Comparison of ENCODE assay signal across 25 cellular contexts in the genomic region with DNA sequence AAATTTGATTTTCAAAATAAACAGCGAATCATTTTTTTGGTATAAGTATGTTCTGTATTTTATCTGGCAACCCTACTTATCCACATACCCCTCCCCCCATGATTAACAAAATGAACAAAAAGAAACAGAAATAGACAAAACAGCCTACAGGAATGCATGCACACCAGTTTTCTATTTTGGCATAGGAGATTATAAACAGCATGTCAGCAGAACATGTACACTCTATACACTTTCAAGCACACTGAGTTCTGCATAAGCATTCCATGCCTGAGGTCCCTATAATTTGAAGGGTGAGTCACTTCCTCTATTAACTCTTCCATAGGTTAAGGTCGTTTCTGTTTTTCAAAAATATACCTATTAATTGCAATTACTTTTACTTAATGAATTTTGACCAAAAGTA. TPM values are rescaled to one million over a fixed set of nuclear protein-coding genes. Genes with fewer than 3 reads are reported as not detected.
DNase-seq lines count a peak whose midpoint lies in the region; ATAC-seq, FAIRE-seq and TF ChIP-seq lines count a peak whose summit lies in the region.
"Had no signal": no experiment of that assay in that cellular context is flagged by ENCODE, and none has a peak within 500 bp of the region (broad histone marks: within the 10 kb centered on the region; RNA-seq: fewer than 3 reads in every experiment).

No MANE protein-coding gene starts in this region.

- TF ChIP-seq CTCF in NB4 (IDR thresholded peaks at IDR 0.05; ENCODE audit: low read depth, low read length) (no peak), K562 (IDR thresholded peaks at IDR 0.05 in 2 of 3, conservative IDR thresholded peaks at IDR 0.05 in 1 of 3; ENCODE audit: insufficient read depth in 2 of 3, low read depth in 1 of 3, low read length in 3 of 3) (no peak), left lung (IDR thresholded peaks at IDR 0.05) (no peak)

- TF ChIP-seq POLR2A in NB4 (IDR thresholded peaks at IDR 0.05; ENCODE audit: extremely low read depth, insufficient read length) (no peak), K562 (conservative IDR thresholded peaks at IDR 0.05) (no peak)

- H4K20me1 ChIP-seq in K562 (replicated peaks; ENCODE audit: control insufficient read depth, insufficient read depth, low read length) = no peaks in the 10 kb centered on the region

- H3K27ac ChIP-seq in K562 (ENCODE audit: extremely low read depth, low read depth, low read length) (no peak overlapping the region), left lung (no peak overlapping the region)
- H3K27ac ChIP-seq: BLaER1 treated with 17β-estradiol and CSF1 and Interleukin-3, amounts not matched to agents 10 nM and 100 nM; gastrocnemius medialis; KMS-11; uterus had no signal

- H3K4me2 ChIP-seq in K562 (ENCODE audit: insufficient read depth, low read length) = no peak overlapping the region
- H3K4me2 ChIP-seq: BLaER1 treated with 17β-estradiol and CSF1 and Interleukin-3, amounts not matched to agents 10 nM and 100 nM; KMS-11 had no signal

- H3K9me3 ChIP-seq in K562 (replicated peaks; ENCODE audit: control insufficient read depth, insufficient read depth, low read depth, low read length) (no peaks in the 10 kb centered on the region), left lung (no peaks in the 10 kb centered on the region)
- H3K9me3 ChIP-seq: gastrocnemius medialis, uterus had no signal

- H3K9me1 ChIP-seq in K562 (ENCODE audit: control insufficient read depth, insufficient read depth, low read length) = no peaks in the 10 kb centered on the region

- peaks cover 0 to 9% of the 10 kb centered on the region in 2 experiments; a peak in 1 of 5 replicates for H3K4me1 ChIP-seq in K562 (replicated peaks in 1 of 2; ENCODE audit: control insufficient read depth in 2 of 2, insufficient read depth in 2 of 2, low read length in 2 of 2)
- no peaks in the 10 kb centered on the region for H3K4me1 ChIP-seq in left lung
- H3K4me1 ChIP-seq: BLaER1 treated with 17β-estradiol and CSF1 and Interleukin-3, amounts not matched to agents 10 nM and 100 nM; gastrocnemius medialis; uterus had no signal

- CTCF ChIA-PET in K562 (lab: Yijun Ruan, JAX; ENCODE audit: low intra/inter-chr PET ratio) = interaction anchor here (0.7 kb wide), 1 partner anchor 12 kb away, joined by 3 read pairs; no protein-coding TSS in a partner anchor

- H3K9ac ChIP-seq in K562 (ENCODE audit: insufficient read depth in 1 of 2, low read depth in 2 of 2, low read length in 2 of 2) = no peak overlapping the region
- H3K9ac ChIP-seq: BLaER1 treated with 17β-estradiol and CSF1 and Interleukin-3, amounts not matched to agents 10 nM and 100 nM; KMS-11 had no signal

- no peaks in the 10 kb centered on the region for H3K79me2 ChIP-seq in K562 (ENCODE audit: control insufficient read depth, insufficient read depth, low read length)

- H2AFZ ChIP-seq in K562 (ENCODE audit: low read depth, low read length) = no peak overlapping the region

- WGBS in K562 (ENCODE audit: insufficient coverage, low coverage, missing lambda C conversion rate) = 0% methylated on average over 2 of the region's 2 CpGs

- no peak for TF ChIP-seq RAD21 in K562 (CRISPR knock-in tag; conservative IDR thresholded peaks at IDR 0.05 in 1 of 2, IDR thresholded peaks at IDR 0.05 in 1 of 2)

- H3K27me3 ChIP-seq in K562 (ENCODE audit: control insufficient read depth in 2 of 2, insufficient read depth in 2 of 2, low read length in 2 of 2) = no peaks in the 10 kb centered on the region
- no peaks in the 10 kb centered on the region for H3K27me3 ChIP-seq in left lung
- H3K27me3 ChIP-seq: gastrocnemius medialis, uterus had no signal

- no TSS peak for BruUV-seq in K562 (replicated peaks; lab: Mats Ljungman, UMichigan)

- H3K4me3 ChIP-seq in NB4 (ENCODE audit: low read depth, low read length) (no peak overlapping the region), K562 (no peak overlapping the region), left lung (no peak overlapping the region)
- H3K4me3 ChIP-seq: BLaER1 treated with 17β-estradiol and CSF1 and Interleukin-3, amounts not matched to agents 10 nM and 100 nM; gastrocnemius medialis; uterus had no signal

- intact Hi-C loops in K562 (cut with micrococcal nuclease) (no loop called here), left lung (cut with DNase I) (no loop called here)

- DNase-seq in DMS53 treated with DMSO at 0.1 percent for 48 hours (lab: John Stamatoyannopoulos, UW; ENCODE audit: unreplicated experiment) (peak; percentile 12), NB4 (ENCODE audit: low read depth) (peak; percentile 2), K562 (ENCODE audit: extremely low read depth in 1 of 4, low spot score in 3 of 4) (no peak), iris pigment epithelial cell (ENCODE audit: low read depth) (peak; percentile 23), NCI-H345 (lab: John Stamatoyannopoulos, UW) (no peak), left lung (no peak)
- DNase-seq: activated B cell treated with CpG ODN at 0.5 μM for 24 hours; cortex of kidney; gastrocnemius medialis; H7; natural killer cell; NCI-H1092; NCI-H2081 treated with DMSO at 0.1 percent for 48 hours; NCI-H510A treated with DMSO at 0.1 percent for 48 hours; SIG-M5; stimulated activated CD4-positive, alpha-beta T cell treated with anti-CD3 and anti-CD28 coated beads, Interleukin-4, amount 100 ng/mL, for 1 hour; T-helper 2 cell; uterus had no signal

- no peak for FAIRE-seq in K562 (lab: Jason Lieb, UNC)
- FAIRE-seq: endometrium, GM12892 had no signal

- in situ Hi-C loops in K562 (cut with MboI) = no loop called here

- no peak for TF ChIP-seq EP300 in K562 (IDR thresholded peaks at IDR 0.05; ENCODE audit: low read length)

- ATAC-seq in K562 (no peak), HG02840 (IDR thresholded peaks at IDR 0.05; ENCODE audit: low FRiP score, unreplicated experiment) (no peak), left lung (no peak), HG02678 (IDR thresholded peaks at IDR 0.05; ENCODE audit: unreplicated experiment) (no peak)
- ATAC-seq: activated naive CD4-positive, alpha-beta T cell treated with anti-CD3 and anti-CD28 coated beads, Interleukin-2, amount 50 U/mL, for 72 hours; gastrocnemius medialis; natural killer cell had no signal

- POLR2A ChIA-PET in K562 (lab: Yijun Ruan, JAX) = no interaction called here

- H3K36me3 ChIP-seq in K562 (ENCODE audit: control insufficient read depth, insufficient read depth, low read length) = no peaks in the 10 kb centered on the region
- no peaks in the 10 kb centered on the region for H3K36me3 ChIP-seq in left lung
- H3K36me3 ChIP-seq: BLaER1 treated with 17β-estradiol and CSF1 and Interleukin-3, amounts not matched to agents 10 nM and 100 nM; gastrocnemius medialis; uterus had no signal

TF ChIP-seq in K562, 482 proteins besides CTCF, POLR2A, EP300 and RAD21 (continues in another document):
- TF ChIP-seq HNRNPH1 (optimal IDR thresholded peaks at IDR 0.05; ENCODE audit: low read depth, low read length) = no peak
- TF ChIP-seq, protein P1, sequence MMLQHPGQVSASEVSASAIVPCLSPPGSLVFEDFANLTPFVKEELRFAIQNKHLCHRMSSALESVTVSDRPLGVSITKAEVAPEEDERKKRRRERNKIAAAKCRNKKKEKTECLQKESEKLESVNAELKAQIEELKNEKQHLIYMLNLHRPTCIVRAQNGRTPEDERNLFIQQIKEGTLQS (IDR thresholded peaks at IDR 0.05) = no peak
- TF ChIP-seq, protein P1 (CRISPR knock-in tag; conservative IDR thresholded peaks at IDR 0.05) = no peak
- TF ChIP-seq NEUROD1 (IDR thresholded peaks at IDR 0.05; ENCODE audit: borderline replicate concordance, low read depth, low read length, partially characterized antibody) = no peak

RNA-seq across cellular contexts. Expression of gene ZNF280C, which starts 28.0 kb away (rescaled TPM):
- total RNA-seq in K562 (2011; cell fraction: chromatin; rRNA removed; ENCODE audit: low replicate concordance) = 3.2 and 11.5 TPM in 2 replicates
- total RNA-seq in K562 (2011; cell fraction: nucleolus; rRNA removed) = 1.3 and 1.8 TPM in 2 replicates
- total RNA-seq in K562 (2011; cell fraction: nucleoplasm; rRNA removed) = 4.5 and 8.2 TPM in 2 replicates
- total RNA-seq in K562 (2014; rRNA removed) (2.5 and 3.2 TPM in 2 replicates), K562 (2014; rRNA removed; fragmentation: Illumina TruSeq; extraction: Trizol) (7.6 and 7.7 TPM in 2 replicates), K562 (2015; rRNA removed; fragmentation: Illumina TruSeq; extraction: Trizol) (6.9 and 7.1 TPM in 2 replicates), K562 (2021) (4.5 and 4.8 TPM in 2 replicates), left lung (1 to 10 TPM; 3.9 to 4.3 TPM)
- polyA plus RNA-seq in K562 (2011; rRNA removed) (6.6 and 8.3 TPM in 2 replicates), K562 (2014; fragmentation: Illumina TruSeq; extraction: Trizol) (3.2 and 4.4 TPM in 2 replicates), K562 (2014; fragmentation: Nextera tagmentation; extraction: Ambion mirVana) (1 to 10 TPM; 1.6 to 1.8 TPM), K562 (2014; rRNA removed) (3.6 and 4.8 TPM in 2 replicates)
- polyA plus RNA-seq in K562 (2011; cell fraction: cytosol; rRNA removed) = 2.2 and 3.6 TPM in 2 replicates
- 2.8 and 3.5 TPM in 2 replicates for polyA plus RNA-seq in K562 (2011; cell fraction: nucleus; rRNA removed)
- 1.2 and 1.7 TPM in 2 replicates for polyA plus RNA-seq in K562 (2012)
- 13.4 and 14.7 TPM in 2 replicates for polyA minus RNA-seq in K562 (2011; rRNA and poly(A)+ RNA removed)
- polyA minus RNA-seq in K562 (2011; cell fraction: cytosol; rRNA and poly(A)+ RNA removed) = 2.9 and 3.9 TPM in 2 replicates
- polyA minus RNA-seq in K562 (2011; cell fraction: nucleus; rRNA and poly(A)+ RNA removed) = 2.2 and 5.0 TPM in 2 replicates

RNA-seq across cellular contexts. Expression of gene SLC25A14, which starts 43.0 kb away (rescaled TPM):
- 17.0 and 28.3 TPM in 2 replicates for total RNA-seq in K562 (2011; cell fraction: chromatin; rRNA removed; ENCODE audit: low replicate concordance)
- total RNA-seq in K562 (2011; cell fraction: nucleolus; rRNA removed) = 9.1 and 9.5 TPM in 2 replicates
- 15.0 and 16.3 TPM in 2 replicates for total RNA-seq in K562 (2011; cell fraction: nucleoplasm; rRNA removed)
- total RNA-seq in K562 (2014; rRNA removed) = 9.0 and 9.5 TPM in 2 replicates
- 15.8 and 16.9 TPM in 2 replicates for total RNA-seq in K562 (2014; rRNA removed; fragmentation: Illumina TruSeq; extraction: Trizol)
- 14.0 and 15.2 TPM in 2 replicates for total RNA-seq in K562 (2015; rRNA removed; fragmentation: Illumina TruSeq; extraction: Trizol)
- 13.7 and 14.7 TPM in 2 replicates for total RNA-seq in K562 (2021)
- 18.9 and 21.5 TPM in 2 replicates for polyA plus RNA-seq in K562 (2011; rRNA removed)
- polyA plus RNA-seq in K562 (2011; cell fraction: cytosol; rRNA removed) = 4.0 and 9.3 TPM in 2 replicates
- 27.9 and 40.5 TPM in 2 replicates for polyA plus RNA-seq in K562 (2011; cell fraction: nucleus; rRNA removed)
- 15.0 and 17.6 TPM in 2 replicates for polyA plus RNA-seq in K562 (2012)
- polyA plus RNA-seq in K562 (2014; fragmentation: Illumina TruSeq; extraction: Trizol) = 13.6 and 14.8 TPM in 2 replicates
- polyA plus RNA-seq in K562 (2014; fragmentation: Nextera tagmentation; extraction: Ambion mirVana) = 10 to 100 TPM; 32.1 to 33.3 TPM
- 17.9 and 19.3 TPM in 2 replicates for polyA plus RNA-seq in K562 (2014; rRNA removed)
- 16.8 and 17.8 TPM in 2 replicates for polyA minus RNA-seq in K562 (2011; rRNA and poly(A)+ RNA removed)
- polyA minus RNA-seq in K562 (2011; cell fraction: cytosol; rRNA and poly(A)+ RNA removed) = 4.0 and 6.0 TPM in 2 replicates
- polyA minus RNA-seq in K562 (2011; cell fraction: nucleus; rRNA and poly(A)+ RNA removed) = 12.1 and 15.6 TPM in 2 replicates
- total RNA-seq in left lung = 10 to 100 TPM in 1 of 2 donors, 1 to 10 TPM in 1; 8.3 to 10.9 TPM

Comparison
In these comparisons a context has a peak if more than half of its experiments do, and no peak if none do; other contexts are left out.
1. DNase-seq: peak in DMS53 treated with DMSO at 0.1 percent for 48 hours (single experiment), NB4 (single experiment) and iris pigment epithelial cell (single experiment); none in K562 (0 of 4), NCI-H345 (single experiment) and left lung (0 of 2).